1 cellular context compared by ENCODE assay signal in the genomic region with DNA sequence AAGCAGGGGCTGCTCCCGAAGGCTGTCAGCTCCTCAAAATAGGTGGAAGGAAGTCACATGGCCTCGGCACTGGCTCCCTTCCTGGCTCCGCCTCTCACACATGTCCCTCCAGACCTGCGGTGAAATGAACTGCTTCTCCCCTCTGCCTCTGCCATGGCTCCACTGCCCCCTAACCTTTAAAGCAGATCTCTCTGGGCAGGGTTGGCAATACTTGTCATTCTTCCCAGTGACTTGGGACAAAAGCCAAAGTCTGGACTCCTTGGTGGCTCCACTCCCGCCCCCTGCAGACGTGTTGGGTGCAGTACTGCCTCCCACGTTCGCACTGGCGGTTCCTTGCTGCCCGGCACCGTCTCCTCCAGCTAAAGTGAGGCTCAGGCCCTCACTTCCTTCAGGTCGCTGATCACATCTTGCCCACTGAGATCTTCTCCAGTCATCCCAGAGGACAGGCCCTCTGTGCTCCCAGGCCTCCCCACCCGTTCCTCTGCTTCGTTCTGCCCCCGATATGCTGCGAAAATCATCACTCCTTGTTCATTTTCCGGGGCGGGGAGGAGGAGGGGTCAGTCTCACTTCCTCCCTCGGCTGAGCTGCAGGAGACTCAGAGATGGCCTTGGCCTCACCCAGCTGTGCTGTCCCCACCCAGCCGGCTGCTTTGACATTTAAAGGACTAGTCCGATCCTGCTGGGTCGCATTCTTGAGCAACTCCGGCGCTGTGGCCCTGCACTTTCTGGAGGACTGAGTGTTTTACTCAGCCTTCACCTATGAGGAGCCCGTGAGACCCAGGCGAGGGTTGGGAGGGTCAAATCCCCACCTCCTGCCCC.
TF ChIP-seq lines count a peak whose summit lies in the region.

No MANE protein-coding gene starts in this region.

TF ChIP-seq in IMR-90, 13 proteins besides CTCF, POLR2A, EP300 and RAD21 (continued from another document):
- TF ChIP-seq RFX5 (IDR thresholded peaks at IDR 0.05; ENCODE audit: low read depth, low read length) (no peak), FOS (IDR thresholded peaks at IDR 0.05; ENCODE audit: low read depth, low read length) (no peak), SMC3 (IDR thresholded peaks at IDR 0.05; ENCODE audit: low read depth, low read length) (peak; percentile 23; the same call in 1 of the 2 replicates), BHLHE40 (IDR thresholded peaks at IDR 0.05; ENCODE audit: low read depth, low read length) (no peak), MXI1 (IDR thresholded peaks at IDR 0.05; ENCODE audit: borderline replicate concordance, low read depth, low read length) (no peak), NFE2L2 (IDR thresholded peaks at IDR 0.05; ENCODE audit: low read depth, low read length) (no peak), MAFK (IDR thresholded peaks at IDR 0.05; ENCODE audit: low read depth, low read length) (no peak)
- TF ChIP-seq, protein P1, sequence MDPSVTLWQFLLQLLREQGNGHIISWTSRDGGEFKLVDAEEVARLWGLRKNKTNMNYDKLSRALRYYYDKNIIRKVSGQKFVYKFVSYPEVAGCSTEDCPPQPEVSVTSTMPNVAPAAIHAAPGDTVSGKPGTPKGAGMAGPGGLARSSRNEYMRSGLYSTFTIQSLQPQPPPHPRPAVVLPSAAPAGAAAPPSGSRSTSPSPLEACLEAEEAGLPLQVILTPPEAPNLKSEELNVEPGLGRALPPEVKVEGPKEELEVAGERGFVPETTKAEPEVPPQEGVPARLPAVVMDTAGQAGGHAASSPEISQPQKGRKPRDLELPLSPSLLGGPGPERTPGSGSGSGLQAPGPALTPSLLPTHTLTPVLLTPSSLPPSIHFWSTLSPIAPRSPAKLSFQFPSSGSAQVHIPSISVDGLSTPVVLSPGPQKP (IDR thresholded peaks at IDR 0.05; ENCODE audit: borderline replicate concordance, low read depth, low read length), result no peak
